Comparison of ENCODE assay signal across 24 cellular contexts in genomic region chr2:69635426-69635825, GRCh38.
"Had no signal": no experiment of that assay in that cellular context is flagged by ENCODE, and none has a peak within 500 bp of the region (broad histone marks: within the 10 kb centered on the region; RNA-seq: fewer than 3 reads in every experiment).

No MANE protein-coding gene starts in this region.

- ATAC-seq: activated CD4-positive, CD25-positive, alpha-beta regulatory T cell treated with anti-CD3 and anti-CD28 coated beads, Interleukin-2, amount 50 U/mL, for 24 hours; activated CD8-positive, alpha-beta T cell treated with anti-CD3 and anti-CD28 coated beads, Interleukin-2, amount 10 ng/mL, durations not matched to agents 7 days and 5 days; activated naive CD4-positive, alpha-beta T cell treated with anti-CD3 and anti-CD28 coated beads, Interleukin-2, amount 50 U/mL, for 72 hours; gastroesophageal sphincter; mucosa of descending colon; sciatic nerve had no signal

- H3K27me3 ChIP-seq: breast epithelium, colonic mucosa, gastroesophageal sphincter, neural progenitor cell, transverse colon had no signal

- H3K4me1 ChIP-seq: breast epithelium, colonic mucosa had no signal

- H3K36me3 ChIP-seq: breast epithelium, colonic mucosa, gastroesophageal sphincter, neural progenitor cell, transverse colon had no signal

- DNase-seq: activated CD4-positive, alpha-beta T cell treated with anti-CD3 and anti-CD28 coated beads, Interleukin-2, amount 10 ng/mL, durations not matched to agents 7 days and 5 days; activated CD8-positive, alpha-beta T cell treated with anti-CD3 and anti-CD28 coated beads, Interleukin-2, amount 10 ng/mL, durations not matched to agents 7 days and 5 days; activated gamma-delta T cell; amniotic stem cell; colonic mucosa; endodermal cell; head of caudate nucleus; hypothalamus; mesendoderm; mucosa of descending colon; small intestine; stimulated activated CD4-positive, alpha-beta T cell treated with anti-CD3 and anti-CD28 coated beads, Interleukin-2, amount 100 ng/mL, for 24 hours; transverse colon had no signal

- H3K4me3 Mint-ChIP-seq: activated CD4-positive, alpha-beta T cell treated with anti-CD3 and anti-CD28 coated beads, Interleukin-2, amount 10 ng/mL, durations not matched to agents 7 days and 5 days; activated CD8-positive, alpha-beta T cell treated with anti-CD3 and anti-CD28 coated beads, Interleukin-2, amount 10 ng/mL, durations not matched to agents 7 days and 5 days; central memory CD8-positive, alpha-beta T cell; endodermal cell; neural progenitor cell; stimulated activated effector memory CD8-positive, alpha-beta T cell treated with anti-CD3 and anti-CD28 coated beads, Interleukin-12 subunit alpha, Interleukin-12 subunit beta, amount 100 ng/mL, for 72 hours; T-helper 2 cell treated with Interferon-gamma antibody and Interleukin-4, amounts not matched to agents 5 μg/mL and 100 μg/mL, for 36 hours had no signal

- H3K27ac Mint-ChIP-seq: activated CD4-positive, alpha-beta T cell treated with anti-CD3 and anti-CD28 coated beads, Interleukin-2, amount 10 ng/mL, durations not matched to agents 7 days and 5 days; activated CD8-positive, alpha-beta T cell treated with anti-CD3 and anti-CD28 coated beads, Interleukin-2, amount 10 ng/mL, durations not matched to agents 7 days and 5 days; endodermal cell; neural progenitor cell; T-helper 2 cell treated with Interferon-gamma antibody and Interleukin-4, amounts not matched to agents 5 μg/mL and 100 μg/mL, for 36 hours had no signal

- H3K27me3 Mint-ChIP-seq: activated CD4-positive, alpha-beta T cell treated with anti-CD3 and anti-CD28 coated beads, Interleukin-2, amount 10 ng/mL, durations not matched to agents 7 days and 5 days; central memory CD8-positive, alpha-beta T cell had no signal

- H3K9me3 Mint-ChIP-seq: activated CD4-positive, alpha-beta T cell treated with anti-CD3 and anti-CD28 coated beads, Interleukin-2, amount 10 ng/mL, durations not matched to agents 7 days and 5 days; central memory CD8-positive, alpha-beta T cell; endodermal cell; neural progenitor cell; stimulated activated effector memory CD8-positive, alpha-beta T cell treated with anti-CD3 and anti-CD28 coated beads, Interleukin-12 subunit alpha, Interleukin-12 subunit beta, amount 100 ng/mL, for 72 hours; T-helper 2 cell treated with Interferon-gamma antibody and Interleukin-4, amounts not matched to agents 5 μg/mL and 100 μg/mL, for 36 hours had no signal

- H3K9me3 ChIP-seq: breast epithelium, colonic mucosa, gastroesophageal sphincter, mucosa of descending colon, transverse colon had no signal

- H3K27ac ChIP-seq: breast epithelium, colonic mucosa, epithelial cell of prostate, gastroesophageal sphincter, neural progenitor cell, transverse colon, VCaP had no signal

- H3K4me3 ChIP-seq: breast epithelium, colonic mucosa, gastroesophageal sphincter, mucosa of descending colon, neural progenitor cell, transverse colon had no signal
